ENCODE assay signal across 8 cellular contexts in the genomic region with DNA sequence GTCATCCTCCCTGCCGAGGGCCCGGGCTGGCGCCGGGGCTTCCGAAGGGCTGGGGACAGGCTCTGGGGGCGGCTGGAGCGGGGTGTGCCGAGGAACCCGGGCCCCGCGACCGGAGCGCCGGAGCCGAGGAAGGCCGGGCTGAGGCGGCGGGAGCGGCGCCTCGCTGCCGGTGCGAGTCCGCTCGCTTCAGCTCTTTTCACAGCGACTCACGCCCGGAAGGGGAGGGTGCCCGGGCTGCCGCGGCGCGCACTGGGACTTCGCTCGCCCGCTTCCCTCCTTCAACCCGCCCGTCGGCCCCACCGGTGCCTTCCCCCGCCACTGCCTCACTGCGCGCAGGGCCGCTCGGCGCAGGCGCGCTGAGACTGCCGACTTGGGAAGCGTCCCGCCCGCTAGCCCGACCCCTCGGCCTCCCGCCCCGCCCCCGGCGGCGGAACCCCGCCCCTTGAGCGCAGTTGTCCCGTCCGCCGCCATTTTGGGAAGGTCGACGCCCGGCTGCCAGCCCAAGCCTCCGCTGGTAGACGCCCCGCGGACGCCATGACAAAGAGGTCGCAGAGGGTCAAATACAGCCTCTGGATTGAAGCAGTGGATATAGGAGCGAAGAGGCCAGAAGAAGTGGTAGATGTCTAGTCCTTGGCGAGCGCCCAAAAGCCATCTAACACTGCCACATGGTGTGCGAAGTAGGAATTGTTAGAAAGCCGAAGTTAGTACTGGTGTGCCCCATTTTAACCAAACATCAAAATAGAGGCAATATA. TPM values are rescaled to one million over a fixed set of nuclear protein-coding genes. Genes with fewer than 3 reads are reported as not detected.
A peak's percentile ranks its signal among the peaks of the same experiment; 100 is the strongest.
DNase-seq lines count a peak whose midpoint lies in the region; ATAC-seq lines count a peak whose summit lies in the region.

A gene with protein sequence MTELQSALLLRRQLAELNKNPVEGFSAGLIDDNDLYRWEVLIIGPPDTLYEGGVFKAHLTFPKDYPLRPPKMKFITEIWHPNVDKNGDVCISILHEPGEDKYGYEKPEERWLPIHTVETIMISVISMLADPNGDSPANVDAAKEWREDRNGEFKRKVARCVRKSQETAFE (minus strand): TSS at position 364 of the 752 bp plus-strand sequence. CDS start 359 bp downstream, at position 5.

- DNase-seq in CMK (ENCODE audit: low read depth) (peak; percentile 75), HS-5 (ENCODE audit: low read depth) (peak; percentile 72), NK-92 (lab: John Stamatoyannopoulos, UW; ENCODE audit: unreplicated experiment) (peak; percentile 60), lung microvascular endothelial cell (ENCODE audit: low read depth in 2 of 2) (peak; percentile 98)
- peak; percentile 90 to 99 for DNase-seq in activated CD8-positive, alpha-beta memory T cell treated with anti-CD3 and anti-CD28 coated beads for 1 hour (ENCODE audit: extremely low read depth in 1 of 2, low read depth in 1 of 2)
- peak; percentile 97 for DNase-seq in effector CD4-positive, alpha-beta T cell
- peak; percentile 98 for DNase-seq in stimulated activated CD8-positive, alpha-beta memory T cell treated with anti-CD3 and anti-CD28 coated beads, Interleukin-12 subunit alpha, Interleukin-12 subunit beta, amount 100 ng/mL, for 1 hour (ENCODE audit: low read depth)

- ATAC-seq in GM19463 (IDR thresholded peaks at IDR 0.05; ENCODE audit: unreplicated experiment): peak; percentile 72

RNA-seq across cellular contexts. Expression of the gene that starts here (rescaled TPM):
- 27.5 and 32.9 TPM in 2 replicates for total RNA-seq in lung microvascular endothelial cell

Comparison
In these comparisons a context has a peak if more than half of its experiments do, and no peak if none do; other contexts are left out.
1. Peak in every context shown above with its lines: DNase-seq and ATAC-seq.